Comparison of ENCODE assay signal across 2 cellular contexts in the genomic region with DNA sequence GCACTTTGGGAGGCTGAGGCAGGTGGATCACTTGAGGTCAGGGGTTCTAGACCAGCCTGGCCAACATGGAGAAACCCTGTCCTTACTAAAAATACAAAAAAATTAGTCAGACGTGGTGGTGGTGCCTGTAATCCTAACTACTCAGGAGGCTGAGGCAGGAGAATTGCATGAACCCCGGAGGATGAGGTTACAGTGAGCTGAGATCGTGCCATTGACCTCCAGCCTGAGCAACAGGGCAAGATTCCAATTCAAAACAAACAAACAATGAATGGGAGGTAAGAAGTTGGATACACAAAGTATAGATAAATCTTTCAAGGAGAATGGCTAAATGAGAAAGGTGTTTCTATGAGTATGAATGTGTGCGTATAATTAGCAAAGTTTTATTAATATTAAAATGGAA.
TF ChIP-seq lines count a peak whose summit lies in the region.

No MANE protein-coding gene starts in this region.

TF ChIP-seq in liver, 16 proteins besides CTCF, POLR2A, EP300 and RAD21:
- TF ChIP-seq HNF4A (conservative IDR thresholded peaks at IDR 0.05), result peak; percentile 56 to 64
- TF ChIP-seq GABPA (IDR thresholded peaks at IDR 0.05 in 1 of 2, conservative IDR thresholded peaks at IDR 0.05 in 1 of 2), result no peak
- peak; percentile 81 to 83 for TF ChIP-seq RXRA (IDR thresholded peaks at IDR 0.05)

TF ChIP-seq in SK-N-SH, 30 proteins besides CTCF, POLR2A, EP300 and RAD21:
- no peak for TF ChIP-seq SIN3A (IDR thresholded peaks at IDR 0.05; ENCODE audit: borderline replicate concordance, low read depth, low read length)
